In genomic region chr16:89292443-89293078, GRCh38 we compare ENCODE assay signal across 1 cellular context.
TF ChIP-seq lines count a peak whose summit lies in the region.

No MANE protein-coding gene starts in this region.

TF ChIP-seq in K562, 482 proteins besides CTCF, POLR2A, EP300 and RAD21 (continued from another document):
- TF ChIP-seq NEUROD1 (IDR thresholded peaks at IDR 0.05; ENCODE audit: borderline replicate concordance, low read depth, low read length, partially characterized antibody) = no peak
